Comparison of ENCODE assay signal across 8 cellular contexts in the genomic region with DNA sequence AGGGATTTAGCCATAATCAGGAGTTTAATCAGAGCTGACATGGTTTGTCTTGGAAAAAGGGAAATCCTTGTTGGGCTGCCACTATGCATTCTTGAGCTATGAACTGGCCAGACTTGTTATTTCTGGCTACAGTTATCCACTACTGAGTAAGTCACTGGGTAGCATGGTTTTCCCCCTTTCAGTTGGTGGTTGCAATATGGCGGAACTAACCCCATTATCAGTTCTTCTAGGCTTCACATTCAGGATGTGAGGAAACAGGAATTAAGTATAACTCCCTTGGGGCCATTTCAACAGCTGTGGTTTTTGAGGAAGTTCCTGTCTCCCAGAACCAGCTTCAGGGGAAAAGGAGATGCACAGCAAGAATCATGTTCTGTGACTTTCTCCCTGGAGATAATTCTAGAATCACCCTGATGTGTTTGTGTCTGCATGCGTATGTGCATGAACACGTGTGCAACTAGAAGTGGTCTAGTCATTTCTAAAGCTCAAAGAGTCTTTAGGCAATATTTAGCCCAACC.
DNase-seq lines count a peak whose midpoint lies in the region; ATAC-seq and TF ChIP-seq lines count a peak whose summit lies in the region.

No MANE protein-coding gene starts in this region.

- no peak overlapping the region for H3K27ac ChIP-seq in A673 (ENCODE audit: low read depth, low read length, poor library complexity, severe bottlenecking)

- no peak for TF ChIP-seq CTCF in A673 (conservative IDR thresholded peaks at IDR 0.05; ENCODE audit: low read depth, low read length)

- peak; percentile 37 for ATAC-seq in GM19372 (IDR thresholded peaks at IDR 0.05; ENCODE audit: low read depth, unreplicated experiment)
- ATAC-seq in esophagus mucosa, result peak; percentile 54
- no peak for ATAC-seq in HG03025 (IDR thresholded peaks at IDR 0.05; ENCODE audit: low FRiP score, unreplicated experiment)
- ATAC-seq in left lobe of liver, result no peak
- no peak for ATAC-seq in HG03520 (IDR thresholded peaks at IDR 0.05; ENCODE audit: unreplicated experiment)

- peaks cover 14% of the 10 kb centered on the region for H3K4me1 ChIP-seq in A673 (ENCODE audit: insufficient read depth, low read length, poor library complexity, severe bottlenecking)

- CTCF ChIA-PET in A673 (lab: Charles Lee), result interaction anchor here (1.4 kb wide), 1 partner anchor 450 kb away, joined by 4 read pairs; no protein-coding TSS in a partner anchor

- POLR2A ChIA-PET in A673 (lab: Charles Lee; ENCODE audit: low non-redundant PET), result no interaction called here

- no TSS peak for BruUV-seq in A673 (replicated peaks; lab: Mats Ljungman, UMichigan)

- H3K9me3 ChIP-seq in A673 (ENCODE audit: low read depth, low read length, poor library complexity, severe bottlenecking), result no peaks in the 10 kb centered on the region

- H3K27me3 ChIP-seq in A673 (replicated peaks; ENCODE audit: insufficient read depth, low read depth, low read length, poor library complexity), result peaks cover 34% of the 10 kb centered on the region

- DNase-seq in A673 (ENCODE audit: low spot score), result peak; percentile 93
- peak; percentile 68 for DNase-seq in NCI-H69 (lab: John Stamatoyannopoulos, UW)
- DNase-seq in islet precursor cell, result no peak
- no peak for DNase-seq in left lobe of liver (ENCODE audit: low spot score)

- H3K36me3 ChIP-seq in A673 (ENCODE audit: insufficient read depth, low read length, poor library complexity, severe bottlenecking), result no peaks in the 10 kb centered on the region

- no peak overlapping the region for H3K4me3 ChIP-seq in A673 (ENCODE audit: low read depth, low read length, poor library complexity, severe bottlenecking)

- intact Hi-C loops in A673 (cut with micrococcal nuclease; ENCODE audit: unreplicated experiment), result no loop called here

Comparison
In these comparisons a context has a peak if more than half of its experiments do, and no peak if none do; other contexts are left out.
1. DNase-seq: peak in A673 (single experiment) and NCI-H69 (single experiment); none in islet precursor cell (single experiment) and left lobe of liver (single experiment).
2. ATAC-seq: peak in GM19372 (single experiment) and esophagus mucosa (single experiment); none in HG03025 (single experiment), left lobe of liver (single experiment) and HG03520 (single experiment).